In the genomic region with DNA sequence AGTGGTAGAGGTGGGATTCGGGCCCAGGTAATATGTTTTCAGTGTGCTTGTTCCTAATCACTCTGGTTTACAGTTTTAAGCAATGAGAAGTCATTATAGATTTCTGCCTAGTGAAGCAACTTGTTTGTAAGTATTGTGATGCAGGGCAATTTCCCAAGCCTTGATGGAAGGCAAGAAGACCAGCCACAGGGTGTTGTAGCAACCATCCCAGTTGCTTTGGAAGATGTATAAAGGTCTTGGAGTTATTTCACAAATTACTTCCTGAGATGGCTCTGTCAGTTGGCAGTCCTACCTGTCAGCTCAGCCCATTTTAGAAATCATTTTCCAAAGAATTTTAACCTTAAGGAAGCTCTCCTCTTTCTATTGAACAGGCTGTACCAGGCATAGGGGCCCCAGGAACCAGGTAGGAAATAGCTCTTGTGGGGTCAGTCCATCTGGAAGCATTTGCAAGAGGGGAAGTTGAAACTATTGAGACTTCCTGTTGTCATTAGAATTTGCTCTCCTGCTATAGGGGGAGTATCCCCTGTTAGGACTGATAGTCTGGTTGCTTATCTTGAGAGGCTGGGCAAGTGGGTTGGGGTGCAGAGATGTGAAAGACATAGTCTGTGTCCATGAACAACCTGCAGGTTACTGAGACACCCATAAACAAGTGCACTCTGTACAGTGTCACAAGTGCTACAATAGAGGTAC, we compare ENCODE assay signal across 10 cellular contexts. TPM values are rescaled to one million over a fixed set of nuclear protein-coding genes. Genes with fewer than 3 reads are reported as not detected.
A peak's percentile ranks its signal among the peaks of the same experiment; 100 is the strongest.
DNase-seq lines count a peak whose midpoint lies in the region; ATAC-seq, FAIRE-seq and TF ChIP-seq lines count a peak whose summit lies in the region.
"Had no signal": no experiment of that assay in that cellular context is flagged by ENCODE, and none has a peak within 500 bp of the region (broad histone marks: within the 10 kb centered on the region; RNA-seq: fewer than 3 reads in every experiment).

No MANE protein-coding gene starts in this region.

- FAIRE-seq in A549 (lab: Jason Lieb, UNC): no peak

- TF ChIP-seq RAD21 in A549 (conservative IDR thresholded peaks at IDR 0.05 in 1 of 2, IDR thresholded peaks at IDR 0.05 in 1 of 2): no peak

- TF ChIP-seq CTCF in A549 (IDR thresholded peaks at IDR 0.05) (no peak), coronary artery (IDR thresholded peaks at IDR 0.05) (no peak)

- H3K36me3 Mint-ChIP-seq in central memory CD8-positive, alpha-beta T cell (ENCODE audit: insufficient read depth): no peaks in the 10 kb centered on the region

- no peak for TF ChIP-seq EP300 in A549 (IDR thresholded peaks at IDR 0.05)

- no peaks in the 10 kb centered on the region for H3K27me3 Mint-ChIP-seq in central memory CD8-positive, alpha-beta T cell
- H3K27me3 Mint-ChIP-seq: stimulated activated naive CD8-positive, alpha-beta T cell treated with anti-CD3 and anti-CD28 coated beads, Interleukin-15, amount 100 ng/mL, for 72 hours had no signal

- peak overlapping the region; percentile 20 to 87; a peak in 4 of 6 replicates for H3K27ac ChIP-seq in A549
- no peak overlapping the region for H3K27ac ChIP-seq in coronary artery

- CTCF ChIA-PET in A549 (lab: Yijun Ruan, JAX): interaction anchor here (0.7 to 1.2 kb wide), 4 partner anchors 9 to 63 kb away, joined by 3 to 4 read pairs (median 3); no protein-coding TSS in a partner anchor
- CTCF ChIA-PET in HEK293T (lab: Yijun Ruan, JAX): interaction anchor here (1.6 kb wide), 1 partner anchor 54 kb away, joined by 4 read pairs; no protein-coding TSS in a partner anchor

- WGBS in A549 (ENCODE audit: missing lambda C conversion rate): 91% methylated on average over 1 of the region's 1 CpG

- peak overlapping the region; percentile 66 for H3K27ac Mint-ChIP-seq in central memory CD8-positive, alpha-beta T cell (ENCODE audit: low read depth)

- TF ChIP-seq POLR2A in A549 (IDR thresholded peaks at IDR 0.05; ENCODE audit: low read length): no peak

- H3K4me3 ChIP-seq in A549: no peak overlapping the region
- no peak overlapping the region for H3K4me3 ChIP-seq in coronary artery

- no peaks in the 10 kb centered on the region for H3K9me3 ChIP-seq in A549

- no peak for ATAC-seq in A549
- peak; percentile 31 for ATAC-seq in GM18868 (IDR thresholded peaks at IDR 0.05; ENCODE audit: unreplicated experiment)
- peak; percentile 24 for ATAC-seq in central memory CD8-positive, alpha-beta T cell (replicated peaks; ENCODE audit: extremely low read depth, poor library complexity, severe bottlenecking)
- ATAC-seq in SK-N-SH treated with all-trans-retinoic acid at 6 μM for 48 hours: no peak
- ATAC-seq: stimulated activated naive CD8-positive, alpha-beta T cell treated with anti-CD3 and anti-CD28 coated beads, Interleukin-15, amount 100 ng/mL, for 72 hours had no signal

- peak overlapping the region; percentile 87; the same call in 2 of the 3 replicates for H3K4me2 ChIP-seq in A549

- peaks cover 64% of the 10 kb centered on the region for H3K4me1 Mint-ChIP-seq in central memory CD8-positive, alpha-beta T cell

- no peaks in the 10 kb centered on the region for H3K9me3 Mint-ChIP-seq in central memory CD8-positive, alpha-beta T cell
- H3K9me3 Mint-ChIP-seq: stimulated activated naive CD8-positive, alpha-beta T cell treated with anti-CD3 and anti-CD28 coated beads, Interleukin-15, amount 100 ng/mL, for 72 hours had no signal

- DNase-seq in A549 (ENCODE audit: low read depth in 1 of 2, low spot score in 1 of 2) (no peak), Kasumi-1 (lab: John Stamatoyannopoulos, UW) (peak; percentile 31 to 32), D341Med (ENCODE audit: low spot score) (no peak), HEK293T (ENCODE audit: extremely low spot score) (no peak), coronary artery (ENCODE audit: low spot score) (no peak)
- no peak for DNase-seq in central memory CD8-positive, alpha-beta T cell (ENCODE audit: low spot score in 2 of 2)
- DNase-seq: NCI-H2171; stimulated activated naive CD8-positive, alpha-beta T cell treated with anti-CD3 and anti-CD28 coated beads, Interleukin-15, amount 100 ng/mL, for 72 hours had no signal

- POLR2A ChIA-PET in A549 (lab: Yijun Ruan, JAX): no interaction called here
- POLR2A ChIA-PET in HEK293T (lab: Yijun Ruan, JAX): interaction anchor here (2.0 kb wide), 1 partner anchor 48 kb away, joined by 7 read pairs; a partner anchor contains a TSS

- peak overlapping the region; percentile 1 for H3K4me3 Mint-ChIP-seq in central memory CD8-positive, alpha-beta T cell

- H3K4me1 ChIP-seq in A549: peaks cover 57% of the 10 kb centered on the region

TF ChIP-seq in A549, 52 proteins besides CTCF, POLR2A, EP300 and RAD21 (continues in another document):
- TF ChIP-seq, protein P1, sequence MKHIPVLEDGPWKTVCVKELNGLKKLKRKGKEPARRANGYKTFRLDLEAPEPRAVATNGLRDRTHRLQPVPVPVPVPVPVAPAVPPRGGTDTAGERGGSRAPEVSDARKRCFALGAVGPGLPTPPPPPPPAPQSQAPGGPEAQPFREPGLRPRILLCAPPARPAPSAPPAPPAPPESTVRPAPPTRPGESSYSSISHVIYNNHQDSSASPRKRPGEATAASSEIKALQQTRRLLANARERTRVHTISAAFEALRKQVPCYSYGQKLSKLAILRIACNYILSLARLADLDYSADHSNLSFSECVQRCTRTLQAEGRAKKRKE (CRISPR knock-in tag; IDR thresholded peaks at IDR 0.05; ENCODE audit: low read depth): no peak
- no peak for TF ChIP-seq ZSCAN20 (CRISPR knock-in tag; IDR thresholded peaks at IDR 0.05)
- no peak for TF ChIP-seq CHD2 (IDR thresholded peaks at IDR 0.05; ENCODE audit: low read length, partially characterized antibody)
- TF ChIP-seq HOXB13 (CRISPR knock-in tag; IDR thresholded peaks at IDR 0.05; ENCODE audit: low read depth): no peak
- TF ChIP-seq, protein P2, sequence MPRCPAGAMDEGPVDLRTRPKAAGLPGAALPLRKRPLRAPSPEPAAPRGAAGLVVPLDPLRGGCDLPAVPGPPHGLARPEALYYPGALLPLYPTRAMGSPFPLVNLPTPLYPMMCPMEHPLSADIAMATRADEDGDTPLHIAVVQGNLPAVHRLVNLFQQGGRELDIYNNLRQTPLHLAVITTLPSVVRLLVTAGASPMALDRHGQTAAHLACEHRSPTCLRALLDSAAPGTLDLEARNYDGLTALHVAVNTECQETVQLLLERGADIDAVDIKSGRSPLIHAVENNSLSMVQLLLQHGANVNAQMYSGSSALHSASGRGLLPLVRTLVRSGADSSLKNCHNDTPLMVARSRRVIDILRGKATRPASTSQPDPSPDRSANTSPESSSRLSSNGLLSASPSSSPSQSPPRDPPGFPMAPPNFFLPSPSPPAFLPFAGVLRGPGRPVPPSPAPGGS (IDR thresholded peaks at IDR 0.05): no peak

TF ChIP-seq in HEK293T, 16 proteins besides CTCF, POLR2A, EP300 and RAD21:
- TF ChIP-seq SUZ12 (IDR thresholded peaks at IDR 0.05) (no peak), CTBP1 (IDR thresholded peaks at IDR 0.05; ENCODE audit: borderline replicate concordance) (no peak), L3MBTL2 (conservative IDR thresholded peaks at IDR 0.05) (no peak), NFRKB (IDR thresholded peaks at IDR 0.05) (no peak), LEF1 (IDR thresholded peaks at IDR 0.05; ENCODE audit: borderline replicate concordance) (no peak), ELF4 (IDR thresholded peaks at IDR 0.05) (no peak), ZNF384 (IDR thresholded peaks at IDR 0.05) (no peak), SP1 (IDR thresholded peaks at IDR 0.05) (no peak), FOXK2 (IDR thresholded peaks at IDR 0.05) (no peak), ARNT (IDR thresholded peaks at IDR 0.05) (no peak)
- TF ChIP-seq, protein P3, sequence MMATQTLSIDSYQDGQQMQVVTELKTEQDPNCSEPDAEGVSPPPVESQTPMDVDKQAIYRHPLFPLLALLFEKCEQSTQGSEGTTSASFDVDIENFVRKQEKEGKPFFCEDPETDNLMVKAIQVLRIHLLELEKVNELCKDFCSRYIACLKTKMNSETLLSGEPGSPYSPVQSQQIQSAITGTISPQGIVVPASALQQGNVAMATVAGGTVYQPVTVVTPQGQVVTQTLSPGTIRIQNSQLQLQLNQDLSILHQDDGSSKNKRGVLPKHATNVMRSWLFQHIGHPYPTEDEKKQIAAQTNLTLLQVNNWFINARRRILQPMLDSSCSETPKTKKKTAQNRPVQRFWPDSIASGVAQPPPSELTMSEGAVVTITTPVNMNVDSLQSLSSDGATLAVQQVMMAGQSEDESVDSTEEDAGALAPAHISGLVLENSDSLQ (IDR thresholded peaks at IDR 0.05): no peak

TF ChIP-seq in SK-N-SH treated with all-trans-retinoic acid at 6 μM for 48 hours, 23 proteins besides CTCF, POLR2A, EP300 and RAD21 (continues in another document):
- TF ChIP-seq ESRRG (CRISPR knock-in tag; IDR thresholded peaks at IDR 0.05) (no peak), ZC3H10 (CRISPR knock-in tag; IDR thresholded peaks at IDR 0.05) (no peak), OSR1 (CRISPR knock-in tag; IDR thresholded peaks at IDR 0.05) (no peak), TOX (CRISPR knock-in tag; IDR thresholded peaks at IDR 0.05; ENCODE audit: borderline replicate concordance) (no peak)
- TF ChIP-seq, protein P4, sequence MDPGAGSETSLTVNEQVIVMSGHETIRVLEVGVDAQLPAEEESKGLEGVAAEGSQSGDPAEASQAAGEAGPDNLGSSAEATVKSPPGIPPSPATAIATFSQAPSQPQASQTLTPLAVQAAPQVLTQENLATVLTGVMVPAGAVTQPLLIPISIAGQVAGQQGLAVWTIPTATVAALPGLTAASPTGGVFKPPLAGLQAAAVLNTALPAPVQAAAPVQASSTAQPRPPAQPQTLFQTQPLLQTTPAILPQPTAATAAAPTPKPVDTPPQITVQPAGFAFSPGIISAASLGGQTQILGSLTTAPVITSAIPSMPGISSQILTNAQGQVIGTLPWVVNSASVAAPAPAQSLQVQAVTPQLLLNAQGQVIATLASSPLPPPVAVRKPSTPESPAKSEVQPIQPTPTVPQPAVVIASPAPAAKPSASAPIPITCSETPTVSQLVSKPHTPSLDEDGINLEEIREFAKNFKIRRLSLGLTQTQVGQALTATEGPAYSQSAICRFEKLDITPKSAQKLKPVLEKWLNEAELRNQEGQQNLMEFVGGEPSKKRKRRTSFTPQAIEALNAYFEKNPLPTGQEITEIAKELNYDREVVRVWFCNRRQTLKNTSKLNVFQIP (CRISPR knock-in tag; IDR thresholded peaks at IDR 0.05; ENCODE audit: borderline replicate concordance, low read depth): no peak

RNA-seq across cellular contexts. Expression of a gene that starts 47.9 kb away (rescaled TPM):
- polyA plus RNA-seq in A549 (2011; rRNA removed): 38.7 and 42.5 TPM in 2 replicates
- 22.4 and 26.1 TPM in 2 replicates for polyA plus RNA-seq in A549 (2012; cell fraction: cytosol; rRNA removed)
- 40.8 and 56.0 TPM in 2 replicates for polyA plus RNA-seq in A549 (2012; cell fraction: nucleus; rRNA removed)
- polyA plus RNA-seq in A549 (2017; fragmentation: RNase III; extraction: RNeasy Plus Mini Kit Qiagen cat#74134 plus additional on column Dnase treatment): 32.8 to 35.3 TPM (median 35.2 TPM) in 3 replicates
- 60.6 and 70.8 TPM in 2 replicates for polyA minus RNA-seq in A549 (2011; rRNA and poly(A)+ RNA removed)

Comparison
In these comparisons a context has a peak if more than half of its experiments do, and no peak if none do; other contexts are left out.
1. ATAC-seq: peak in GM18868 (single experiment) and central memory CD8-positive, alpha-beta T cell (single experiment); none in A549 (0 of 2) and SK-N-SH treated with all-trans-retinoic acid at 6 μM for 48 hours (single experiment).
2. DNase-seq: peak in Kasumi-1 (2 of 2); none in A549 (0 of 2), central memory CD8-positive, alpha-beta T cell (0 of 2), D341Med (single experiment), HEK293T (single experiment) and coronary artery (single experiment).
3. H3K27ac ChIP-seq: peak in A549 (2 of 2); none in coronary artery (0 of 2).